25 cellular contexts compared by ENCODE assay signal in genomic region chrX:100404851-100405250, GRCh38. TPM values are rescaled to one million over a fixed set of nuclear protein-coding genes. Genes with fewer than 3 reads are reported as not detected.
A peak's percentile ranks its signal among the peaks of the same experiment; 100 is the strongest.
DNase-seq lines count a peak whose midpoint lies in the region; ATAC-seq, FAIRE-seq and TF ChIP-seq lines count a peak whose summit lies in the region.
"Had no signal": no experiment of that assay in that cellular context is flagged by ENCODE, and none has a peak within 500 bp of the region (broad histone marks: within the 10 kb centered on the region; RNA-seq: fewer than 3 reads in every experiment).

No MANE protein-coding gene starts in this region.

- H3K36me3 ChIP-seq in GM23338 (ENCODE audit: insufficient read depth) (no peaks in the 10 kb centered on the region), astrocyte (ENCODE audit: insufficient read depth, low read length) (no peaks in the 10 kb centered on the region), skeletal muscle satellite cell (ENCODE audit: insufficient read depth, low read length) (no peaks in the 10 kb centered on the region)
- H3K36me3 ChIP-seq: BLaER1 treated with 17β-estradiol and CSF1 and Interleukin-3, amounts not matched to agents 10 nM and 100 nM had no signal

- H3K27me3 ChIP-seq in GM23338 (ENCODE audit: insufficient read depth) (peaks cover 97% of the 10 kb centered on the region), astrocyte (ENCODE audit: insufficient read depth, low read length) (peaks cover 23% of the 10 kb centered on the region), skeletal muscle satellite cell (ENCODE audit: control insufficient read depth, insufficient read depth, low read length) (peaks cover 7% of the 10 kb centered on the region)

- H3K4me1 Mint-ChIP-seq in GM23338 (peaks cover 19% of the 10 kb centered on the region), astrocyte (ENCODE audit: low read depth, unreplicated experiment) (peaks cover 9% of the 10 kb centered on the region), nephron progenitor cell (peaks cover 55% of the 10 kb centered on the region)

- H3K9ac ChIP-seq in astrocyte (ENCODE audit: low read length): no peak overlapping the region
- no peak overlapping the region for H3K9ac ChIP-seq in skeletal muscle satellite cell (ENCODE audit: low read depth, low read length)
- H3K9ac ChIP-seq: BLaER1 treated with 17β-estradiol and CSF1 and Interleukin-3, amounts not matched to agents 10 nM and 100 nM had no signal

- DNase-seq in GM23338 (ENCODE audit: low spot score): no peak
- no peak for DNase-seq in astrocyte (ENCODE audit: low read depth)
- DNase-seq in nephron progenitor cell: no peak
- no peak for DNase-seq in NCI-H2029 treated with DMSO at 0.1 percent for 48 hours (lab: John Stamatoyannopoulos, UW)
- no peak for DNase-seq in inferior parietal cortex (ENCODE audit: extremely low spot score)
- DNase-seq: ACHN; Caco-2; CD4-positive, alpha-beta memory T cell; DMS 273 treated with DMSO at 0.1 percent for 48 hours; DND-41; H9; KBM-7; MM.1S; NCI-H1048; NCI-H1436 treated with DMSO at 0.1 percent for 48 hours; NCI-H1930; NCI-H446; NK-92 treated with Interleukin-12 subunit alpha and Interleukin-12 subunit beta, amount 100 ng/mL, for 24 hours; SIG-M5 had no signal

- H3K4me3 Mint-ChIP-seq in GM23338 (no peak overlapping the region), astrocyte (ENCODE audit: unreplicated experiment) (peak overlapping the region; percentile 66), nephron progenitor cell (peak overlapping the region; percentile 79)
- H3K4me3 Mint-ChIP-seq: CD4-positive, alpha-beta memory T cell; H9 had no signal

- H4K20me1 ChIP-seq in GM23338 (replicated peaks; ENCODE audit: insufficient read depth) (no peaks in the 10 kb centered on the region), astrocyte (ENCODE audit: insufficient read depth, low read length) (no peaks in the 10 kb centered on the region)
- H4K20me1 ChIP-seq: BLaER1 treated with 17β-estradiol and CSF1 and Interleukin-3, amounts not matched to agents 10 nM and 100 nM had no signal

- no peak for TF ChIP-seq CTCF in GM23338 (conservative IDR thresholded peaks at IDR 0.05; ENCODE audit: low read depth in 2 of 2)
- no peak for TF ChIP-seq CTCF in astrocyte (IDR thresholded peaks at IDR 0.05; ENCODE audit: insufficient read depth, low read depth, low read length)
- TF ChIP-seq CTCF in nephron progenitor cell (IDR thresholded peaks at IDR 0.05): no peak

- 0 out of 2 replicates have a peak overlapping the region, but pooled peaks have one; percentile 14 for H3K4me2 ChIP-seq in GM23338
- no peak overlapping the region for H3K4me2 ChIP-seq in astrocyte (ENCODE audit: low read length)
- H3K4me2 ChIP-seq in skeletal muscle satellite cell (ENCODE audit: low read length): peak overlapping the region; percentile 37
- H3K4me2 ChIP-seq: BLaER1 treated with 17β-estradiol and CSF1 and Interleukin-3, amounts not matched to agents 10 nM and 100 nM had no signal

- no peak for ATAC-seq in GM23338
- no peak for ATAC-seq in HG02588 (IDR thresholded peaks at IDR 0.05; ENCODE audit: unreplicated experiment)
- ATAC-seq: GM12878, Panc1 had no signal

- H3K36me3 Mint-ChIP-seq in GM23338 (ENCODE audit: low read depth) (peaks cover 7% of the 10 kb centered on the region; the same call in 1 of the 3 replicates), astrocyte (ENCODE audit: low read depth, unreplicated experiment) (peaks cover 10% of the 10 kb centered on the region), nephron progenitor cell (ENCODE audit: low read depth) (peaks cover 54% of the 10 kb centered on the region)
- H3K36me3 Mint-ChIP-seq: CD4-positive, alpha-beta memory T cell had no signal

- no peak for FAIRE-seq in astrocyte (lab: Jason Lieb, UNC)
- FAIRE-seq: GM12878 had no signal

- H3K4me3 ChIP-seq in GM23338: no peak overlapping the region
- no peak overlapping the region for H3K4me3 ChIP-seq in astrocyte (ENCODE audit: insufficient read depth, low read depth, low read length)
- H3K4me3 ChIP-seq in skeletal muscle satellite cell (ENCODE audit: low read length): no peak overlapping the region
- H3K4me3 ChIP-seq: BLaER1 treated with 17β-estradiol and CSF1 and Interleukin-3, amounts not matched to agents 10 nM and 100 nM; GM12878 had no signal

- H3K27me3 Mint-ChIP-seq in GM23338 (ENCODE audit: insufficient read depth, low read depth, poor library complexity): peaks cover 61% of the 10 kb centered on the region
- peaks cover 11% of the 10 kb centered on the region for H3K27me3 Mint-ChIP-seq in astrocyte (ENCODE audit: low read depth, unreplicated experiment)
- H3K27me3 Mint-ChIP-seq in nephron progenitor cell (ENCODE audit: low read depth, poor library complexity): peaks cover 14% of the 10 kb centered on the region

- no peak overlapping the region for H3K27ac Mint-ChIP-seq in GM23338
- H3K27ac Mint-ChIP-seq in astrocyte (ENCODE audit: unreplicated experiment): no peak overlapping the region
- H3K27ac Mint-ChIP-seq in nephron progenitor cell: no peak overlapping the region
- H3K27ac Mint-ChIP-seq: CD4-positive, alpha-beta memory T cell; H9 had no signal

- 0 out of 2 replicates have a peak, but pooled peaks cover 3% of the 10 kb centered on the region for H3F3A ChIP-seq in GM23338 (replicated peaks; ENCODE audit: low read depth)

- no peaks in the 10 kb centered on the region for H3K9me2 ChIP-seq in GM23338 (ENCODE audit: insufficient read depth)

- H3K9me3 Mint-ChIP-seq in GM23338 (peaks cover 9% of the 10 kb centered on the region; the same call in 2 of the 3 replicates), astrocyte (ENCODE audit: unreplicated experiment) (peaks cover 6% of the 10 kb centered on the region), nephron progenitor cell (peaks cover 24% of the 10 kb centered on the region)

- H3K4me1 ChIP-seq in GM23338 (ENCODE audit: insufficient read depth) (peaks cover 35% of the 10 kb centered on the region), astrocyte (ENCODE audit: insufficient read depth, low read length) (no peaks in the 10 kb centered on the region), skeletal muscle satellite cell (ENCODE audit: control insufficient read depth, insufficient read depth, low read length) (no peaks in the 10 kb centered on the region)
- H3K4me1 ChIP-seq: Caco-2 had no signal

- no peak overlapping the region for H3K27ac ChIP-seq in GM23338 (ENCODE audit: low read depth)
- H3K27ac ChIP-seq in astrocyte (ENCODE audit: low read depth, low read length): no peak overlapping the region
- H3K27ac ChIP-seq: BLaER1 treated with 17β-estradiol and CSF1 and Interleukin-3, amounts not matched to agents 10 nM and 100 nM had no signal

- no peak overlapping the region for H2AFZ ChIP-seq in GM23338
- no peak overlapping the region for H2AFZ ChIP-seq in astrocyte (ENCODE audit: low read depth, low read length)

- H3K79me2 ChIP-seq in GM23338 (replicated peaks; ENCODE audit: insufficient read depth) (no peaks in the 10 kb centered on the region), astrocyte (ENCODE audit: insufficient read depth, low read length) (no peaks in the 10 kb centered on the region)

- H3K9me3 ChIP-seq in astrocyte (ENCODE audit: insufficient read depth, low read depth, low read length): peaks cover 8% of the 10 kb centered on the region
- H3K9me3 ChIP-seq in skeletal muscle satellite cell (replicated peaks; ENCODE audit: low read length): peaks cover 9% of the 10 kb centered on the region
- H3K9me3 ChIP-seq: Caco-2 had no signal

TF ChIP-seq in GM23338, 12 proteins besides CTCF, POLR2A, EP300 and RAD21 (continues in another document):
- TF ChIP-seq ZNF114 (CRISPR knock-in tag; IDR thresholded peaks at IDR 0.05): no peak

RNA-seq across cellular contexts. Expression of gene PCDH19, which starts 5.2 kb away (rescaled TPM):
- 0.89 and 1.4 TPM in 2 replicates for total RNA-seq in GM23338 (2014; rRNA removed; shearing (Covaris generic))
- 0.87 and 1.6 TPM in 2 replicates for polyA plus RNA-seq in GM23338 (2016; fragmentation: Nextera tagmentation; extraction: Ambion mirVana)
- total RNA-seq in astrocyte: 11.6 and 14.9 TPM in 2 replicates
- under 0.01 and 0.66 TPM in 2 replicates for total RNA-seq in skeletal muscle satellite cell (2012; rRNA removed)
- total RNA-seq: CD4-positive, alpha-beta memory T cell; GM12878; HT1080 had no signal
- polyA plus RNA-seq: CD4-positive, alpha-beta memory T cell had no signal
